7 cellular contexts compared by ENCODE assay signal in the genomic region with DNA sequence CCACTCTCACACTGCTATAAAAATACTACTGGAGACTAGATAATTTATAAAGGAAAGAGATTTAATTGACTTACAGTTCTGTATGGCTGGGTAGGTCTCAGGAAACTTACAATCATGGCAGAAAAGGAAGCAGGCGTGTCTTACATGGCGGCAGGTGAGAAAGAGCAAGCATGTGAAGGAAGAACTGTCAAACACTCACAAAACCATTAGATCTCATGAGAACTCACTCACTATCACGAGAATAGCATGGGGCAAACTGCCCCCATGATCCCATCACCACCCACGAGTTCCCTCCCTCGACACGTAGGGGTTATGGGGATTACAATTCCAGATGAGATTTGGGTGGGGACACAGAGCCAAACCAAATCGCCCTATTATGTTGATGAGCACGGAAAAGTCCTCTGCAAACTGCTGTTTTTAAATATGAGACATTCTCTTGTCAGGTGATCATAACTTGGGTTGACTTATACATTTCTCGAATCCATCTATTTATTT.
"Had no signal": no experiment of that assay in that cellular context is flagged by ENCODE, and none has a peak within 500 bp of the region (broad histone marks: within the 10 kb centered on the region; RNA-seq: fewer than 3 reads in every experiment).

No MANE protein-coding gene starts in this region.

- FAIRE-seq: HTR-8/SVneo had no signal

- H3K27ac Mint-ChIP-seq: IgD-negative memory B cell had no signal

- H3K4me1 Mint-ChIP-seq: IgD-negative memory B cell had no signal

- H3K9ac ChIP-seq: KMS-11 had no signal

- H3K4me2 ChIP-seq: KMS-11 had no signal

- H3K4me3 Mint-ChIP-seq: IgD-negative memory B cell had no signal

- H3K27ac ChIP-seq: HL-60, KMS-11 had no signal

- DNase-seq: IMR-90, KBM-7, KG1 had no signal

- H3K27me3 Mint-ChIP-seq: IgD-negative memory B cell had no signal
